In genomic region chr18:22560283-22560627, GRCh38 we compare ENCODE assay signal across 1 cellular context.
TF ChIP-seq lines count a peak whose summit lies in the region.

No MANE protein-coding gene starts in this region.

TF ChIP-seq in IMR-90, 13 proteins besides CTCF, POLR2A, EP300 and RAD21 (continued from another document):
- TF ChIP-seq USF2 (IDR thresholded peaks at IDR 0.05; ENCODE audit: low read depth, low read length) (no peak), CEBPB (IDR thresholded peaks at IDR 0.05; ENCODE audit: low read depth, low read length) (no peak)
